ENCODE assay signal across 13 cellular contexts in the genomic region with DNA sequence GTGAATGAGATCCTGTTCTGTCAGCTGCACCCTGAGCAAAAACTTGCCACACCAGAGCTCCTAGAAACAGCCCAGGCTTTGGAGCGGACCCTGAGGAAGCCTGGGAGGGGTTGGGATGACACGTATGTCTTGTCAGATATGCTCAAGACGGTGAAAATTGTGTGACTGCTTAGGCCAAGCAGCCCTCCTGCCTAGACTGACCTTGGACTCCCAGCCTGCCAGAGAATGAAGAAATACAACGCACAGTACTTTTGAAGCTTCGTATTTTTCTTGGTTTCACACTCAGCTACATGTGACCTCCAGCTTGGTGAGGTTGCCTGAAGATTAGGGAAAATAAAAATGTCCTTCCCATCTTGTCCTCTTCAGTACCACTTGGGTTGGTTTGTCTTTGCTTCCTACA. TPM values are rescaled to one million over a fixed set of nuclear protein-coding genes. Genes with fewer than 3 reads are reported as not detected.
DNase-seq lines count a peak whose midpoint lies in the region; ATAC-seq and TF ChIP-seq lines count a peak whose summit lies in the region.
"Had no signal": no experiment of that assay in that cellular context is flagged by ENCODE, and none has a peak within 500 bp of the region (broad histone marks: within the 10 kb centered on the region; RNA-seq: fewer than 3 reads in every experiment).

No MANE protein-coding gene starts in this region.

- CTCF ChIA-PET in activated CD8-positive, alpha-beta T cell treated with anti-CD3 and anti-CD28 coated beads for 36 hours (lab: Charles Lee): interaction anchor here (1.0 to 6.4 kb wide), 3 partner anchors 187 to 189 kb away, joined by 3 to 137 read pairs (median 3); no protein-coding TSS in a partner anchor
- CTCF ChIA-PET in activated CD8-positive, alpha-beta T cell treated with anti-CD3 and anti-CD28 coated beads, Interleukin-2, amount 10 ng/mL, durations not matched to agents 7 days and 5 days (lab: Charles Lee): no interaction called here

- ATAC-seq in activated CD8-positive, alpha-beta T cell treated with anti-CD3 and anti-CD28 coated beads for 36 hours: no peak
- ATAC-seq in activated CD8-positive, alpha-beta T cell treated with anti-CD3 and anti-CD28 coated beads, Interleukin-2, amount 10 ng/mL, durations not matched to agents 7 days and 5 days: no peak
- no peak for ATAC-seq in activated naive CD8-positive, alpha-beta T cell treated with anti-CD3 and anti-CD28 coated beads, Interleukin-2, amount 50 U/mL, for 24 hours
- ATAC-seq in sciatic nerve (no peak), HG03457 (IDR thresholded peaks at IDR 0.05; ENCODE audit: unreplicated experiment) (no peak)
- ATAC-seq: HCT116 had no signal

- H3K9me3 Mint-ChIP-seq in activated CD8-positive, alpha-beta T cell treated with anti-CD3 and anti-CD28 coated beads for 36 hours: no peaks in the 10 kb centered on the region
- no peaks in the 10 kb centered on the region for H3K9me3 Mint-ChIP-seq in activated CD8-positive, alpha-beta T cell treated with anti-CD3 and anti-CD28 coated beads, Interleukin-2, amount 10 ng/mL, durations not matched to agents 7 days and 5 days (ENCODE audit: insufficient read depth)
- H3K9me3 Mint-ChIP-seq in HFFc6: no peaks in the 10 kb centered on the region
- H3K9me3 Mint-ChIP-seq in activated naive CD8-positive, alpha-beta T cell treated with anti-CD3 and anti-CD28 coated beads, Interleukin-2, amount 50 U/mL, for 24 hours: no peaks in the 10 kb centered on the region
- no peaks in the 10 kb centered on the region for H3K9me3 Mint-ChIP-seq in nephron progenitor cell
- H3K9me3 Mint-ChIP-seq: CD4-positive, CD25-positive, alpha-beta regulatory T cell had no signal

- no peak overlapping the region for H3K4me3 Mint-ChIP-seq in activated CD8-positive, alpha-beta T cell treated with anti-CD3 and anti-CD28 coated beads for 36 hours
- no peak overlapping the region for H3K4me3 Mint-ChIP-seq in activated CD8-positive, alpha-beta T cell treated with anti-CD3 and anti-CD28 coated beads, Interleukin-2, amount 10 ng/mL, durations not matched to agents 7 days and 5 days
- H3K4me3 Mint-ChIP-seq in HFFc6 (no peak overlapping the region), nephron progenitor cell (no peak overlapping the region)
- no peak overlapping the region for H3K4me3 Mint-ChIP-seq in activated naive CD8-positive, alpha-beta T cell treated with anti-CD3 and anti-CD28 coated beads, Interleukin-2, amount 50 U/mL, for 24 hours
- H3K4me3 Mint-ChIP-seq: CD4-positive, CD25-positive, alpha-beta regulatory T cell had no signal

- peaks cover 29% of the 10 kb centered on the region for H3K4me1 Mint-ChIP-seq in activated CD8-positive, alpha-beta T cell treated with anti-CD3 and anti-CD28 coated beads for 36 hours (ENCODE audit: low read depth)
- H3K4me1 Mint-ChIP-seq in activated CD8-positive, alpha-beta T cell treated with anti-CD3 and anti-CD28 coated beads, Interleukin-2, amount 10 ng/mL, durations not matched to agents 7 days and 5 days (ENCODE audit: low read depth): peaks cover 15% of the 10 kb centered on the region
- H3K4me1 Mint-ChIP-seq in HFFc6 (ENCODE audit: low read depth): peaks cover 50% of the 10 kb centered on the region
- peaks cover 32% of the 10 kb centered on the region for H3K4me1 Mint-ChIP-seq in activated naive CD8-positive, alpha-beta T cell treated with anti-CD3 and anti-CD28 coated beads, Interleukin-2, amount 50 U/mL, for 24 hours
- peaks cover 17% of the 10 kb centered on the region for H3K4me1 Mint-ChIP-seq in nephron progenitor cell

- TF ChIP-seq CTCF in activated CD8-positive, alpha-beta T cell treated with anti-CD3 and anti-CD28 coated beads for 36 hours (IDR thresholded peaks at IDR 0.05): no peak
- no peak for TF ChIP-seq CTCF in HFFc6 (IDR thresholded peaks at IDR 0.05)
- TF ChIP-seq CTCF in nephron progenitor cell (IDR thresholded peaks at IDR 0.05): no peak

- no peak for DNase-seq in activated CD8-positive, alpha-beta T cell treated with anti-CD3 and anti-CD28 coated beads for 36 hours
- DNase-seq in activated CD8-positive, alpha-beta T cell treated with anti-CD3 and anti-CD28 coated beads, Interleukin-2, amount 10 ng/mL, durations not matched to agents 7 days and 5 days: no peak
- DNase-seq in HFFc6 (no peak), nephron progenitor cell (no peak), mucosa of gallbladder (ENCODE audit: low spot score) (no peak), sciatic nerve (ENCODE audit: low spot score) (no peak)
- DNase-seq in activated naive CD8-positive, alpha-beta T cell treated with anti-CD3 and anti-CD28 coated beads, Interleukin-2, amount 50 U/mL, for 24 hours: no peak
- DNase-seq: ACHN; CD4-positive, CD25-positive, alpha-beta regulatory T cell; DMS53; GF-D8 had no signal

- intact Hi-C loops in activated CD8-positive, alpha-beta T cell treated with anti-CD3 and anti-CD28 coated beads for 36 hours (cut with micrococcal nuclease): no loop called here
- intact Hi-C loops in sciatic nerve (cut with DNase I): no loop called here

- H3K36me3 Mint-ChIP-seq in activated CD8-positive, alpha-beta T cell treated with anti-CD3 and anti-CD28 coated beads for 36 hours (ENCODE audit: low read depth): peaks cover 48% of the 10 kb centered on the region
- H3K36me3 Mint-ChIP-seq in activated CD8-positive, alpha-beta T cell treated with anti-CD3 and anti-CD28 coated beads, Interleukin-2, amount 10 ng/mL, durations not matched to agents 7 days and 5 days (ENCODE audit: low read depth): peaks cover 57% of the 10 kb centered on the region
- peaks cover 36% of the 10 kb centered on the region for H3K36me3 Mint-ChIP-seq in HFFc6 (ENCODE audit: low read depth)
- H3K36me3 Mint-ChIP-seq in activated naive CD8-positive, alpha-beta T cell treated with anti-CD3 and anti-CD28 coated beads, Interleukin-2, amount 50 U/mL, for 24 hours (ENCODE audit: low read depth): peaks cover 59% of the 10 kb centered on the region
- peaks cover 45% of the 10 kb centered on the region for H3K36me3 Mint-ChIP-seq in nephron progenitor cell (ENCODE audit: low read depth)

- POLR2A ChIA-PET in activated CD8-positive, alpha-beta T cell treated with anti-CD3 and anti-CD28 coated beads for 36 hours (lab: Charles Lee): no interaction called here
- POLR2A ChIA-PET in activated CD8-positive, alpha-beta T cell treated with anti-CD3 and anti-CD28 coated beads, Interleukin-2, amount 10 ng/mL, durations not matched to agents 7 days and 5 days (lab: Charles Lee): no interaction called here

- H3K27me3 Mint-ChIP-seq in activated CD8-positive, alpha-beta T cell treated with anti-CD3 and anti-CD28 coated beads for 36 hours: no peaks in the 10 kb centered on the region
- no peaks in the 10 kb centered on the region for H3K27me3 Mint-ChIP-seq in activated CD8-positive, alpha-beta T cell treated with anti-CD3 and anti-CD28 coated beads, Interleukin-2, amount 10 ng/mL, durations not matched to agents 7 days and 5 days (ENCODE audit: low read depth)
- H3K27me3 Mint-ChIP-seq in HFFc6 (ENCODE audit: insufficient read depth): peaks cover 2% of the 10 kb centered on the region; the same call in 1 of the 2 replicates
- H3K27me3 Mint-ChIP-seq in activated naive CD8-positive, alpha-beta T cell treated with anti-CD3 and anti-CD28 coated beads, Interleukin-2, amount 50 U/mL, for 24 hours: no peaks in the 10 kb centered on the region
- H3K27me3 Mint-ChIP-seq in nephron progenitor cell (ENCODE audit: low read depth, poor library complexity): no peaks in the 10 kb centered on the region
- H3K27me3 Mint-ChIP-seq: CD4-positive, CD25-positive, alpha-beta regulatory T cell had no signal

- peak overlapping the region; percentile 50 for H3K27ac Mint-ChIP-seq in activated CD8-positive, alpha-beta T cell treated with anti-CD3 and anti-CD28 coated beads for 36 hours
- no peak overlapping the region for H3K27ac Mint-ChIP-seq in activated CD8-positive, alpha-beta T cell treated with anti-CD3 and anti-CD28 coated beads, Interleukin-2, amount 10 ng/mL, durations not matched to agents 7 days and 5 days
- H3K27ac Mint-ChIP-seq in HFFc6 (peak overlapping the region; percentile 14; the same call in 1 of the 2 replicates), nephron progenitor cell (peak overlapping the region; percentile 21)
- peak overlapping the region; percentile 41 for H3K27ac Mint-ChIP-seq in activated naive CD8-positive, alpha-beta T cell treated with anti-CD3 and anti-CD28 coated beads, Interleukin-2, amount 50 U/mL, for 24 hours

RNA-seq across cellular contexts. Expression of a gene that starts 15.1 kb away (rescaled TPM):
- total RNA-seq in activated CD8-positive, alpha-beta T cell treated with anti-CD3 and anti-CD28 coated beads for 36 hours: 10 to 100 TPM; 44.6 to 46.6 TPM
- 10 to 100 TPM; 38.5 to 44.5 TPM for total RNA-seq in activated CD8-positive, alpha-beta T cell treated with anti-CD3 and anti-CD28 coated beads, Interleukin-2, amount 10 ng/mL, durations not matched to agents 7 days and 5 days
- total RNA-seq in HFFc6 (2021; fragmentation: NEBNext Ultra II Directional; extraction: Animal tissue kit (Norgen Biotek cat#: 25700)): 10 to 100 TPM; 23.4 to 31.5 (median 25.4) TPM
- 25.6 TPM for total RNA-seq in mucosa of gallbladder
- 19.0 TPM for total RNA-seq in sciatic nerve

RNA-seq across cellular contexts. Expression of a gene that starts 44.7 kb away (rescaled TPM):
- total RNA-seq in activated CD8-positive, alpha-beta T cell treated with anti-CD3 and anti-CD28 coated beads for 36 hours: 1 to 10 TPM in 1 of 2 experiments, under 1 TPM in 1; 0.58 to 1.1 TPM
- total RNA-seq in activated CD8-positive, alpha-beta T cell treated with anti-CD3 and anti-CD28 coated beads, Interleukin-2, amount 10 ng/mL, durations not matched to agents 7 days and 5 days: 1 to 10 TPM; 1.5 to 1.6 TPM
- total RNA-seq in HFFc6 (2021; fragmentation: NEBNext Ultra II Directional; extraction: Animal tissue kit (Norgen Biotek cat#: 25700)): under 1 TPM; 0.25 to 0.73 (median 0.39) TPM
- total RNA-seq in mucosa of gallbladder (2.8 TPM), sciatic nerve (16.4 TPM)

RNA-seq across cellular contexts. Expression of a gene that starts 54.7 kb away (rescaled TPM):
- total RNA-seq in activated CD8-positive, alpha-beta T cell treated with anti-CD3 and anti-CD28 coated beads for 36 hours: 1 to 10 TPM; 6.1 to 6.2 TPM
- 10 to 100 TPM; 12.2 to 13.0 TPM for total RNA-seq in activated CD8-positive, alpha-beta T cell treated with anti-CD3 and anti-CD28 coated beads, Interleukin-2, amount 10 ng/mL, durations not matched to agents 7 days and 5 days
- total RNA-seq in HFFc6 (2021; fragmentation: NEBNext Ultra II Directional; extraction: Animal tissue kit (Norgen Biotek cat#: 25700)): 10 to 100 TPM; 12.8 to 14.7 (median 13.4) TPM
- total RNA-seq in mucosa of gallbladder (14.2 TPM), sciatic nerve (30.0 TPM)
